In the genomic region with DNA sequence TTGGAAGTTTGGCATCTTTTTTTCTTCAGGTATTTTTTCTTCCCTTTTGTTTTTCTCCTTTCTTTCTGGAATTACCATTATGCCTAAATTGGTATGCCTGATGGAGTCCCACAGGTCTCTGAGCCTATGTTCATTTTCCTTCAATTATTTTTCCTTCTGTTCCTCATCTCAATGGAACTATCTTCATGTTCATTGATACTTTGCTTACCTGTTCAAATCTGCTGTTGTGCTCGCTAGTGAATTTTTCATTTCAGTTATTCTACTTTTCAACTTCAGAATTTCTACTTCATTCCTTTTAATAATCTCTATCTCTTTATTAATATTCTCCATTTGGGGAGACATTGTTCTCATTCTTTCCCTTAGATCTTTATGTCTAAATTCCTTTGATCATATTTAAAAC, we compare ENCODE assay signal across 8 cellular contexts. TPM values are rescaled to one million over a fixed set of nuclear protein-coding genes. Genes with fewer than 3 reads are reported as not detected.
"Had no signal": no experiment of that assay in that cellular context is flagged by ENCODE, and none has a peak within 500 bp of the region (broad histone marks: within the 10 kb centered on the region; RNA-seq: fewer than 3 reads in every experiment).

No MANE protein-coding gene starts in this region.

- FAIRE-seq: G401.6, GM12878, GM12891, GM12892, GM18507, GM19239 had no signal

- H3K4me3 ChIP-seq: GM12878 had no signal

- DNase-seq: GDM1, GF-D8 had no signal

- ATAC-seq: GM12878 had no signal

RNA-seq across cellular contexts. Expression of a gene that starts 16.1 kb away (rescaled TPM):
- polyA plus RNA-seq: GM12878 had no signal
